ENCODE assay signal across 33 cellular contexts in the genomic region with DNA sequence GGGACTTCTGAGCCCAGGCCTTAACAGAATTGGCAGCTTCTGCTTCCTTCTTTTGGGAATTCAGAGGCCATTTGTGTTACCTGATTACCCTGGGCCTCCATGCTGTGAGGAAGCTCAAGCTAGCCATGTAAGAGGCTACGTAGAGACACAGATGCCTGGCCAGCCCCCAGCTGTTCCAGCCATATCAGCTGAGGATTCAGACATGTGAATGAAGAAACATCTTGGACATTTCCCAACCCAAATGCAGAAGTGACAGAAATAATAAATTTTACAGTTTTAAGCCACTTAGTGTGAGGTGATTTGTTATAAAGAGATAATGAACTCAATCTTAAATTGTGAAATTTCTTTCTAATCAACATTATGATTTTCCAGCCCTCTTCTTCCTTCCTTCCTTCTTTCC.
"Had no signal": no experiment of that assay in that cellular context is flagged by ENCODE, and none has a peak within 500 bp of the region (broad histone marks: within the 10 kb centered on the region; RNA-seq: fewer than 3 reads in every experiment).

No MANE protein-coding gene starts in this region.

- H3K9me3 Mint-ChIP-seq: activated T-helper 1 cell treated with anti-CD3 and anti-CD28 coated beads, Interleukin-12 subunit alpha, Interleukin-12 subunit beta, Interleukin-2, Interleukin-4 antibody, amounts not matched to agents 30 ng/mL and 10 ng/mL and 1 ng/mL, durations not matched to agents 14 hours and 24 hours and 36 hours; stimulated activated effector memory CD8-positive, alpha-beta T cell treated with anti-CD3 and anti-CD28 coated beads, Interleukin-12 subunit alpha, Interleukin-12 subunit beta, amount 100 ng/mL, for 72 hours; type B pancreatic cell had no signal

- H3K4me3 Mint-ChIP-seq: activated CD4-positive, alpha-beta memory T cell treated with anti-CD3 and anti-CD28 coated beads for 36 hours; activated CD4-positive, alpha-beta T cell treated with anti-CD3 and anti-CD28 coated beads, Interleukin-2, amount 10 ng/mL, durations not matched to agents 24 days and 14 days; activated naive CD4-positive, alpha-beta T cell treated with anti-CD3 and anti-CD28 coated beads for 36 hours; activated naive CD8-positive, alpha-beta T cell treated with anti-CD3 and anti-CD28 coated beads for 36 hours; activated T-helper 1 cell treated with anti-CD3 and anti-CD28 coated beads, Interleukin-12 subunit alpha, Interleukin-12 subunit beta, Interleukin-2, Interleukin-4 antibody, amounts not matched to agents 30 ng/mL and 10 ng/mL and 1 ng/mL, durations not matched to agents 14 hours and 24 hours and 36 hours; brain; memory B cell; neural crest cell; stimulated activated effector memory CD8-positive, alpha-beta T cell treated with anti-CD3 and anti-CD28 coated beads, Interleukin-12 subunit alpha, Interleukin-12 subunit beta, amount 100 ng/mL, for 72 hours; stimulated activated naive CD8-positive, alpha-beta T cell treated with anti-CD3 and anti-CD28 coated beads, Interleukin-15, amount 100 ng/mL, for 72 hours; type B pancreatic cell had no signal

- H3K4me1 Mint-ChIP-seq: brain; neural crest cell; stimulated activated naive CD8-positive, alpha-beta T cell treated with anti-CD3 and anti-CD28 coated beads, Interleukin-15, amount 100 ng/mL, for 72 hours had no signal

- H3K36me3 ChIP-seq: adrenal gland, ascending aorta, cardiac muscle cell, pancreas, prostate gland, uterus had no signal

- ATAC-seq: left colon; naive thymus-derived CD8-positive, alpha-beta T cell; pancreas; sciatic nerve; stimulated activated effector memory CD8-positive, alpha-beta T cell treated with anti-CD3 and anti-CD28 coated beads, Interleukin-12 subunit alpha, Interleukin-12 subunit beta, amount 100 ng/mL, for 72 hours; stimulated activated naive CD8-positive, alpha-beta T cell treated with anti-CD3 and anti-CD28 coated beads, Interleukin-15, amount 100 ng/mL, for 72 hours had no signal

- H3K27me3 ChIP-seq: adrenal gland, ascending aorta, cardiac muscle cell, pancreas, uterus had no signal

- H3K4me3 ChIP-seq: adrenal gland, ascending aorta, cardiac muscle cell, pancreas, prostate gland, skin epidermis, uterus had no signal

- H3K27me3 Mint-ChIP-seq: activated naive CD8-positive, alpha-beta T cell treated with anti-CD3 and anti-CD28 coated beads for 36 hours; memory B cell; stimulated activated naive CD8-positive, alpha-beta T cell treated with anti-CD3 and anti-CD28 coated beads, Interleukin-15, amount 100 ng/mL, for 72 hours; type B pancreatic cell had no signal

- H3K4me1 ChIP-seq: ascending aorta, pancreas, prostate gland, uterus had no signal

- H3K9me3 ChIP-seq: adrenal gland, ascending aorta, pancreas, prostate gland, uterus had no signal

- H3K36me3 Mint-ChIP-seq: activated CD4-positive, alpha-beta memory T cell treated with anti-CD3 and anti-CD28 coated beads for 36 hours; activated naive CD8-positive, alpha-beta T cell treated with anti-CD3 and anti-CD28 coated beads for 36 hours; brain; naive thymus-derived CD8-positive, alpha-beta T cell; stimulated activated effector memory CD8-positive, alpha-beta T cell treated with anti-CD3 and anti-CD28 coated beads, Interleukin-12 subunit alpha, Interleukin-12 subunit beta, amount 100 ng/mL, for 72 hours; type B pancreatic cell had no signal

- DNase-seq: activated CD4-positive, alpha-beta memory T cell treated with anti-CD3 and anti-CD28 coated beads for 36 hours; activated CD4-positive, alpha-beta T cell treated with anti-CD3 and anti-CD28 coated beads, Interleukin-2, amount 10 ng/mL, durations not matched to agents 24 days and 14 days; activated CD4-positive, CD25-positive, alpha-beta regulatory T cell treated with anti-CD3 and anti-CD28 coated beads, Interleukin-2, amount 50 U/mL, for 72 hours; activated CD8-positive, alpha-beta memory T cell treated with anti-CD3 and anti-CD28 coated beads, Interleukin-2, amount 50 U/mL, for 4 hours; activated effector memory CD4-positive, alpha-beta T cell treated with anti-CD3 and anti-CD28 coated beads, Interleukin-2, amount 50 U/mL, for 16 hours; activated naive CD4-positive, alpha-beta T cell treated with anti-CD3 and anti-CD28 coated beads for 36 hours; activated naive CD8-positive, alpha-beta T cell treated with anti-CD3 and anti-CD28 coated beads for 36 hours; activated T-cell treated with anti-CD3 and anti-CD28 coated beads, Interleukin-2, amount 50 U/mL, for 1 hour; adrenal gland; head of caudate nucleus; hippocampal formation; kidney; left colon; naive thymus-derived CD8-positive, alpha-beta T cell; nucleus accumbens; pancreas; retina; stimulated activated CD4-positive, alpha-beta T cell treated with anti-CD3 and anti-CD28 coated beads, Interleukin-12 subunit alpha, Interleukin-12 subunit beta, amount 100 ng/mL, for 4 hours; stimulated activated CD4-positive, alpha-beta T cell treated with anti-CD3 and anti-CD28 coated beads, Interleukin-4, amount 100 ng/mL, for 1 hour; stimulated activated naive CD8-positive, alpha-beta T cell treated with anti-CD3 and anti-CD28 coated beads, Interleukin-15, amount 100 ng/mL, for 72 hours; substantia nigra; uterus had no signal

- H3K27ac ChIP-seq: adrenal gland, ascending aorta, cardiac muscle cell, pancreas, prostate gland, skin epidermis, uterus had no signal

- H3K27ac Mint-ChIP-seq: activated CD4-positive, alpha-beta memory T cell treated with anti-CD3 and anti-CD28 coated beads for 36 hours; activated CD4-positive, alpha-beta T cell treated with anti-CD3 and anti-CD28 coated beads, Interleukin-2, amount 10 ng/mL, durations not matched to agents 24 days and 14 days; activated naive CD4-positive, alpha-beta T cell treated with anti-CD3 and anti-CD28 coated beads for 36 hours; activated naive CD8-positive, alpha-beta T cell treated with anti-CD3 and anti-CD28 coated beads for 36 hours; activated T-helper 1 cell treated with anti-CD3 and anti-CD28 coated beads, Interleukin-12 subunit alpha, Interleukin-12 subunit beta, Interleukin-2, Interleukin-4 antibody, amounts not matched to agents 30 ng/mL and 10 ng/mL and 1 ng/mL, durations not matched to agents 14 hours and 24 hours and 36 hours; brain; memory B cell; naive thymus-derived CD8-positive, alpha-beta T cell; stimulated activated effector memory CD8-positive, alpha-beta T cell treated with anti-CD3 and anti-CD28 coated beads, Interleukin-12 subunit alpha, Interleukin-12 subunit beta, amount 100 ng/mL, for 72 hours; stimulated activated naive CD8-positive, alpha-beta T cell treated with anti-CD3 and anti-CD28 coated beads, Interleukin-15, amount 100 ng/mL, for 72 hours; type B pancreatic cell had no signal
